11 cellular contexts compared by ENCODE assay signal in the genomic region with DNA sequence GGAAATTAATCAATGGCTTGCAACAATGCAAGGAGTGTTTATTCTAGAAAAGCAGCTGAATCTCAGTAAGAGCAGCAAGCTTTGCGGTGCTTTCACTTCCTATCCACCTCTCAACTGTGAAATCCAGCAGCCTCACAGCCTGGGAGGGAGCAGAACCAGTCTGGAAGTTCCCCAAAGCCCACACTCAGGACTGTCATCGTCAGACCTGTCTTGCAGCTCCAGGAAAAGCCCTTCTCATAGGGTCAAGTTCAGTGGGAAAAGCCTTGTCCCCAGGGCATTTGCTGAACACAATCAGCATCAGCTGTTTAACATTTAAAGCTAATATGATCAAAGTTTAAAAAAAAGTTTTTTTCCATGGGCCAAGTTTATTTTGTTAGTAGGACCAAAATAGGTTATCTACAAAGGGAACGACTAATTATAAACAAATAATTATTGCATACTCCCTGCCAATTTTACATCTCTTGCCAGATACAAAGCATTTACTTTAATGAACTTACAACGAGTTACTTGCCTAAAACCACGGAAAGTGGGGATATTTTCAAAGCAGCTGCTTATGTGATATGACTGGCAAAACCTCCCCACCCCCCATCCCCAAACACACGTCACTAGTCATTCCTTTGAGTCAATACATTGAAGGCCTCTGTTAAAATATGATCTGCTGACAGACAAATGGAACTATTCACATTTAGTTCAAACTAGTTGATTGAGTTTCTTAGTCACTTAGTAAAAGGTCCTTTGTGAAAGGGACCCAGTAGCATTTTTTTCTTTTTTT. TPM values are rescaled to one million over a fixed set of nuclear protein-coding genes. Genes with fewer than 3 reads are reported as not detected.
DNase-seq lines count a peak whose midpoint lies in the region; ATAC-seq, FAIRE-seq and TF ChIP-seq lines count a peak whose summit lies in the region.
"Had no signal": no experiment of that assay in that cellular context is flagged by ENCODE, and none has a peak within 500 bp of the region (broad histone marks: within the 10 kb centered on the region; RNA-seq: fewer than 3 reads in every experiment).

No MANE protein-coding gene starts in this region.

- H3K9me3 ChIP-seq in uterus: no peaks in the 10 kb centered on the region

- no peaks in the 10 kb centered on the region for H3K27me3 ChIP-seq in uterus

- TF ChIP-seq POLR2A in H54 (IDR thresholded peaks at IDR 0.05; ENCODE audit: low read depth, low read length): no peak
- no peak for TF ChIP-seq POLR2A in uterus (IDR thresholded peaks at IDR 0.05)

- no peak overlapping the region for H3K27ac ChIP-seq in uterus

- FAIRE-seq in H54 (lab: Jason Lieb, UNC): no peak
- FAIRE-seq: HTR-8/SVneo had no signal

- ATAC-seq in GM19043 (IDR thresholded peaks at IDR 0.05; ENCODE audit: low read depth, unreplicated experiment): peak; percentile 46
- peak; percentile 69 for ATAC-seq in HG02798 (IDR thresholded peaks at IDR 0.05; ENCODE audit: poor library complexity, unreplicated experiment)

- H3K4me3 ChIP-seq in uterus: no peak overlapping the region

- H3K36me3 ChIP-seq in uterus: no peaks in the 10 kb centered on the region

- peaks cover 11% of the 10 kb centered on the region for H3K4me1 Mint-ChIP-seq in mesothelial cell of epicardium
- peaks cover 2% of the 10 kb centered on the region for H3K4me1 Mint-ChIP-seq in activated naive CD4-positive, alpha-beta T cell treated with anti-CD3 and anti-CD28 coated beads, Interleukin-2, amount 10 ng/mL, durations not matched to agents 7 days and 5 days

- DNase-seq in NOMO-1 treated with DMSO at 0.1 percent for 48 hours (lab: John Stamatoyannopoulos, UW; ENCODE audit: unreplicated experiment): peak; percentile 42
- peak in 1 of 2 experiments; percentile 31 for DNase-seq in mesothelial cell of epicardium (ENCODE audit: low spot score in 2 of 2, unreplicated experiment in 2 of 2)
- DNase-seq in H54 (ENCODE audit: insufficient read length, low spot score): no peak
- DNase-seq in uterus: no peak
- DNase-seq in activated naive CD4-positive, alpha-beta T cell treated with anti-CD3 and anti-CD28 coated beads, Interleukin-2, amount 10 ng/mL, durations not matched to agents 7 days and 5 days: no peak
- no peak for DNase-seq in EL
- DNase-seq: erythroblast; stimulated activated CD4-positive, alpha-beta T cell treated with anti-CD3 and anti-CD28 coated beads, Interleukin-4, amount 100 ng/mL, for 4 hours had no signal

- peak overlapping the region; percentile 21 for H3K27ac Mint-ChIP-seq in mesothelial cell of epicardium
- H3K27ac Mint-ChIP-seq in activated naive CD4-positive, alpha-beta T cell treated with anti-CD3 and anti-CD28 coated beads, Interleukin-2, amount 10 ng/mL, durations not matched to agents 7 days and 5 days: no peak overlapping the region

- no peaks in the 10 kb centered on the region for H3K4me1 ChIP-seq in uterus

- peaks cover 12% of the 10 kb centered on the region for H3K36me3 Mint-ChIP-seq in mesothelial cell of epicardium
- peaks cover 2% of the 10 kb centered on the region for H3K36me3 Mint-ChIP-seq in activated naive CD4-positive, alpha-beta T cell treated with anti-CD3 and anti-CD28 coated beads, Interleukin-2, amount 10 ng/mL, durations not matched to agents 7 days and 5 days

- TF ChIP-seq CTCF in mesothelial cell of epicardium (IDR thresholded peaks at IDR 0.05; ENCODE audit: unreplicated experiment): no peak
- no peak for TF ChIP-seq CTCF in uterus (IDR thresholded peaks at IDR 0.05)

- H3K4me3 Mint-ChIP-seq in mesothelial cell of epicardium: no peak overlapping the region
- no peak overlapping the region for H3K4me3 Mint-ChIP-seq in activated naive CD4-positive, alpha-beta T cell treated with anti-CD3 and anti-CD28 coated beads, Interleukin-2, amount 10 ng/mL, durations not matched to agents 7 days and 5 days

- intact Hi-C loops in uterus (cut with DNase I; ENCODE audit: low total_unique reads): no loop called here

- CTCF ChIA-PET in activated naive CD4-positive, alpha-beta T cell treated with anti-CD3 and anti-CD28 coated beads, Interleukin-2, amount 10 ng/mL, durations not matched to agents 7 days and 5 days (lab: Charles Lee): no interaction called here

- H3K9me3 Mint-ChIP-seq in mesothelial cell of epicardium: peaks cover 13% of the 10 kb centered on the region
- H3K9me3 Mint-ChIP-seq in activated naive CD4-positive, alpha-beta T cell treated with anti-CD3 and anti-CD28 coated beads, Interleukin-2, amount 10 ng/mL, durations not matched to agents 7 days and 5 days: peaks cover 2% of the 10 kb centered on the region

- H3K27me3 Mint-ChIP-seq in mesothelial cell of epicardium (ENCODE audit: low read depth): no peaks in the 10 kb centered on the region
- peaks cover 11% of the 10 kb centered on the region for H3K27me3 Mint-ChIP-seq in activated naive CD4-positive, alpha-beta T cell treated with anti-CD3 and anti-CD28 coated beads, Interleukin-2, amount 10 ng/mL, durations not matched to agents 7 days and 5 days

RNA-seq across cellular contexts. Expression of a gene that starts 36.8 kb away (rescaled TPM):
- total RNA-seq in mesothelial cell of epicardium (25.5 to 30.8 TPM (median 30.7 TPM) in 3 replicates), uterus (10 to 100 TPM in 3 of 4 donors, 1 to 10 TPM in 1; 4.6 to 15.9 (median 11.9) TPM)
